Comparison of ENCODE assay signal across 8 cellular contexts in genomic region chr1:27044613-27045091, GRCh38. TPM values are rescaled to one million over a fixed set of nuclear protein-coding genes. Genes with fewer than 3 reads are reported as not detected.
DNase-seq lines count a peak whose midpoint lies in the region; ATAC-seq and TF ChIP-seq lines count a peak whose summit lies in the region.

No MANE protein-coding gene starts in this region.

- TF ChIP-seq CTCF in endothelial cell (IDR thresholded peaks at IDR 0.05; ENCODE audit: unreplicated experiment) (peak; percentile 98), mucosa of descending colon (IDR thresholded peaks at IDR 0.05) (peak; percentile 98)

- H3K27ac Mint-ChIP-seq in endothelial cell (ENCODE audit: unreplicated experiment), result peak overlapping the region; percentile 20

- no peaks in the 10 kb centered on the region for H3K9me3 ChIP-seq in mucosa of descending colon

- H3K4me1 Mint-ChIP-seq in endothelial cell (ENCODE audit: unreplicated experiment), result peaks cover 30% of the 10 kb centered on the region

- intact Hi-C loops in mucosa of descending colon (cut with DNase I, micrococcal nuclease), result loop anchor here (5.0 to 10.0 kb wide), 2 partner anchors 50 to 53 kb away; partner anchors contain the start of gene TRNP1 (in 1 of the 2)

- DNase-seq in Daoy (ENCODE audit: low read depth), result peak; percentile 82
- DNase-seq in HK-2 (ENCODE audit: unreplicated experiment), result peak; percentile 89
- DNase-seq in NK-92 (lab: John Stamatoyannopoulos, UW; ENCODE audit: unreplicated experiment), result peak; percentile 23
- peak; percentile 65 to 80 for DNase-seq in activated CD8-positive, alpha-beta memory T cell treated with anti-CD3 and anti-CD28 coated beads for 4 hours (ENCODE audit: low read depth in 2 of 2)
- DNase-seq in endothelial cell (ENCODE audit: low spot score), result peak; percentile 98
- peak; percentile 83 to 96 (median 94) for DNase-seq in mucosa of descending colon
- DNase-seq in stimulated activated CD8-positive, alpha-beta memory T cell treated with anti-CD3 and anti-CD28 coated beads, Interleukin-4, amount 100 ng/mL, for 24 hours (ENCODE audit: low read depth), result peak; percentile 83

- H3K4me1 ChIP-seq in mucosa of descending colon (ENCODE audit: low read depth), result peaks cover 6% of the 10 kb centered on the region

- no peak overlapping the region for H3K4me3 ChIP-seq in mucosa of descending colon

- ATAC-seq in mucosa of descending colon (peak; percentile 97), GM19023 (IDR thresholded peaks at IDR 0.05; ENCODE audit: unreplicated experiment) (no peak)

- peak overlapping the region; percentile 47 for H3K4me3 Mint-ChIP-seq in endothelial cell (ENCODE audit: unreplicated experiment)

- peaks cover 8% of the 10 kb centered on the region for H3K27me3 Mint-ChIP-seq in endothelial cell (ENCODE audit: unreplicated experiment)

- H3K36me3 Mint-ChIP-seq in endothelial cell (ENCODE audit: low read depth, unreplicated experiment), result no peaks in the 10 kb centered on the region

- no peaks in the 10 kb centered on the region for H3K36me3 ChIP-seq in mucosa of descending colon (ENCODE audit: low read depth)

- H3K9me3 Mint-ChIP-seq in endothelial cell (ENCODE audit: unreplicated experiment), result no peaks in the 10 kb centered on the region

RNA-seq across cellular contexts. Expression of gene TENT5B, which starts 32.0 kb away (rescaled TPM):
- total RNA-seq in Daoy (2014; rRNA removed; shearing (Covaris generic)), result 2.0 and 3.2 TPM in 2 replicates
- total RNA-seq in endothelial cell (ENCODE audit: unreplicated experiment) (14.1 TPM), mucosa of descending colon (10 to 100 TPM in 1 of 3 donors, 1 to 10 TPM in 1, under 1 TPM in 1; 0.43 to 29.7 (median 5.7) TPM)

RNA-seq across cellular contexts. Expression of gene TRNP1, which starts 51.2 kb away (rescaled TPM):
- 3.3 and 4.4 TPM in 2 replicates for total RNA-seq in Daoy (2014; rRNA removed; shearing (Covaris generic))
- total RNA-seq in endothelial cell (ENCODE audit: unreplicated experiment), result 4.2 TPM
- total RNA-seq in mucosa of descending colon, result 10 to 100 TPM in 1 of 3 donors, 1 to 10 TPM in 2; 1.0 to 16.8 (median 3.0) TPM

Comparison
In these comparisons a context has a peak if more than half of its experiments do, and no peak if none do; other contexts are left out.
1. DNase-seq: peak in every context shown above with its lines; median percentile 98 in endothelial cell; 94 in mucosa of descending colon; 89 in HK-2; 83 in stimulated activated CD8-positive, alpha-beta memory T cell treated with anti-CD3 and anti-CD28 coated beads, Interleukin-4, amount 100 ng/mL, for 24 hours; 82 in Daoy; 72 in activated CD8-positive, alpha-beta memory T cell treated with anti-CD3 and anti-CD28 coated beads for 4 hours; 23 in NK-92.